ENCODE assay signal across 8 cellular contexts in the genomic region with DNA sequence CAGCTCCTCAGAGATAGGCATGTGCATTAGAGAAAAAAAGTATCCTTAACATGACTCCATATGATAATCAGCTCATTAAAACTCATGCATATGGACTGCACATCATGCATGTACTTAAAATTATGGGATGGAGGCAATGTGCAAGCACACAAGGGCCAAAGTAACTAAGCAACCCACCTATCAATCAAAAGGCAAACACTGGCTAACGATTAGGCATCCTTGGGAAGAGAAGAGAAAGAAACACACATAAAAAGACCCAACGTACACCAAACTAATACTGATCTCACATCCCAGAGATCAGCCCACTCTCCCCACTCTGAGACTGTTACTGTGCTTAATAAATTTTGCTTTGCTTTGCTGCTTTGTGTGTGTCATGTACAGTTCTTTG. TPM values are rescaled to one million over a fixed set of nuclear protein-coding genes. Genes with fewer than 3 reads are reported as not detected.
"Had no signal": no experiment of that assay in that cellular context is flagged by ENCODE, and none has a peak within 500 bp of the region (broad histone marks: within the 10 kb centered on the region; RNA-seq: fewer than 3 reads in every experiment).

No MANE protein-coding gene starts in this region.

RNA-seq across cellular contexts. Expression of a gene that starts 4.9 kb away (rescaled TPM):
- polyA plus RNA-seq: neural cell, pancreas, psoas muscle, right cardiac atrium, sigmoid colon, small intestine, spleen, thymus had no signal
